ENCODE assay signal across 20 cellular contexts in the genomic region with DNA sequence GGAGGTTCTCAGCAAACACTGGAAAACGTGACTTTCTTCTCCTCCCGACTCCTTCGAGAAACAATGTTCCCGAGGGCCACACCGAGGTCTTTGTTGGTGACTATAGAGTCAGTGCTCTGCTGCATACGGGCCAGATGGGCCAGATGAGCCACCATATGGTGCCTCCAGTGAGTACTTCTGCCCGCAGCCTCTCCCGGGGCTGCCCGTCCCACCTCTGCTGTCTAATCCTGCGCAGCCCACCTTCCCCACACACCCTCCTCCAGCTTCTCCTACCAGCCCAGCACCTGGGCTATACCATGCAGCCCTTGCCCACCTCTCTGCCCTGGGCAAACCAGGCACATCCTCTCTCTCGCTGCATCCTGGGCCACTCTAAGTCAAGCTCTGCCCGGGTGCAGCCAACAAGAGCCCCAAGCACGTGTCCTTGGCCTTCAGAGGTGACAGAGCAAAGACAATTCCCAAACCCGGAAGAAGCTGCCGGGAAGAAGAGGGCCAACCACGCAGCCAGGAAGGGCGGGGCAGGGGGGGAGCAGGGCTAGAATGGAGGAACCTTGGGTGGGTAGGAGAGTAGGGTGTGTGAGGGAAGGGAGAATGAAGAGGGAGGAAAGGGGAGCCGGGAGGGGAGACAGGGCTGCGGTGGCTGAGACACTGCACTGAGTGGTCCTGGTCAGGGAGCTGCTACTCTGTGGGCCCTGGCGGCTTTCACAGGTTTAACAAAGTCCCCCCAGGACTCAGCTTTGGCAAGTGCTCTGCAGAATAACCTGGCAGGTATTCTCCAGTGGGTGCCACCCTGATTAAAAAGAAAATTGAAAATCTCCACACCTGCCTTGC. TPM values are rescaled to one million over a fixed set of nuclear protein-coding genes. Genes with fewer than 3 reads are reported as not detected.
DNase-seq lines count a peak whose midpoint lies in the region; ATAC-seq and TF ChIP-seq lines count a peak whose summit lies in the region.
"Had no signal": no experiment of that assay in that cellular context is flagged by ENCODE, and none has a peak within 500 bp of the region (broad histone marks: within the 10 kb centered on the region; RNA-seq: fewer than 3 reads in every experiment).

No MANE protein-coding gene starts in this region.

- peak; percentile 86 for DNase-seq in NCI-H1694 (lab: John Stamatoyannopoulos, UW)
- DNase-seq in NCI-H82 (lab: John Stamatoyannopoulos, UW): peak; percentile 89
- DNase-seq in right lobe of liver: peak in 2 of 3 donors; percentile 24 to 35
- peak; percentile 24 to 72 for DNase-seq in suprapubic skin (ENCODE audit: low spot score in 2 of 2)
- no peak for DNase-seq in caudate nucleus (lab: John Stamatoyannopoulos, UW)
- DNase-seq in NCI-H446 treated with DMSO at 0.1 percent for 48 hours (lab: John Stamatoyannopoulos, UW): no peak
- DNase-seq in activated CD4-positive, CD25-positive, alpha-beta regulatory T cell treated with anti-CD3 and anti-CD28 coated beads, Interleukin-2, amount 50 U/mL, for 72 hours: no peak
- DNase-seq: CD4-positive, alpha-beta T cell; DMS53; GM23248; HCEC 1CT; Kasumi-1; MG63; NCI-H1048; NCI-H146; NCI-H2227 treated with DMSO at 0.1 percent for 48 hours; NCI-H526 treated with DMSO at 0.1 percent for 48 hours; SHP77 had no signal

- TF ChIP-seq POLR2A in right lobe of liver (IDR thresholded peaks at IDR 0.05) (no peak), suprapubic skin (IDR thresholded peaks at IDR 0.05) (no peak)

- H3K4me1 ChIP-seq in right lobe of liver (no peaks in the 10 kb centered on the region), suprapubic skin (no peaks in the 10 kb centered on the region)
- H3K4me1 ChIP-seq: A549 had no signal

- TF ChIP-seq EP300 in suprapubic skin (IDR thresholded peaks at IDR 0.05): no peak

- WGBS in right lobe of liver (ENCODE audit: insufficient coverage, low coverage, low lambda C conversion rate, missing lambda C conversion rate): 53% methylated on average over 6 of the region's 20 CpGs
- WGBS in suprapubic skin: 76% methylated on average over 20 of the region's 20 CpGs

- H3K36me3 ChIP-seq in right lobe of liver (no peaks in the 10 kb centered on the region), suprapubic skin (no peaks in the 10 kb centered on the region)
- H3K36me3 ChIP-seq: MG63 had no signal

- intact Hi-C loops in right lobe of liver (cut with DNase I): no loop called here

- H3K4me3 ChIP-seq in right lobe of liver (no peak overlapping the region), suprapubic skin (no peak overlapping the region)
- H3K4me3 ChIP-seq: A549, GM23248, MG63, SK-N-MC had no signal

- no peaks in the 10 kb centered on the region for H3K27me3 ChIP-seq in right lobe of liver
- H3K27me3 ChIP-seq in suprapubic skin: peaks cover 43% of the 10 kb centered on the region
- H3K27me3 ChIP-seq: MG63 had no signal

- H3K9me3 ChIP-seq in right lobe of liver (no peaks in the 10 kb centered on the region), suprapubic skin (no peaks in the 10 kb centered on the region)

- ATAC-seq in right lobe of liver: peak in 1 of 4 donors; percentile 13
- ATAC-seq: A549 had no signal

- TF ChIP-seq CTCF in right lobe of liver (IDR thresholded peaks at IDR 0.05) (no peak), suprapubic skin (IDR thresholded peaks at IDR 0.05) (no peak)

- H3K27ac ChIP-seq in right lobe of liver: no peak overlapping the region
- H3K27ac ChIP-seq in suprapubic skin: no peak overlapping the region
- H3K27ac ChIP-seq in caudate nucleus (ENCODE audit: low read depth, low read length): no peak overlapping the region
- H3K27ac ChIP-seq: A549, GM23248, SK-N-MC had no signal

RNA-seq across cellular contexts. Expression of a gene that starts 43.1 kb away (rescaled TPM):
- total RNA-seq in right lobe of liver: not detected
- not detected for total RNA-seq in suprapubic skin
- total RNA-seq: CD4-positive, alpha-beta T cell; GM23248 had no signal

RNA-seq across cellular contexts. Expression of a gene that starts 47.5 kb away (rescaled TPM):
- total RNA-seq in right lobe of liver: 10 to 100 TPM; 33.1 to 66.1 (median 45.8) TPM
- 100 to 1,000 TPM in 3 of 4 donors, 10 to 100 TPM in 1; 30.6 to 178 (median 143) TPM for total RNA-seq in suprapubic skin

Comparison
In these comparisons a context has a peak if more than half of its experiments do, and no peak if none do; other contexts are left out.
1. DNase-seq: peak in NCI-H1694 (single experiment), NCI-H82 (single experiment), right lobe of liver (2 of 3) and suprapubic skin (2 of 2); none in caudate nucleus (0 of 61), NCI-H446 treated with DMSO at 0.1 percent for 48 hours (single experiment) and activated CD4-positive, CD25-positive, alpha-beta regulatory T cell treated with anti-CD3 and anti-CD28 coated beads, Interleukin-2, amount 50 U/mL, for 72 hours (single experiment).